ENCODE assay signal across 8 cellular contexts in genomic region chr13:32426981-32427851, GRCh38. TPM values are rescaled to one million over a fixed set of nuclear protein-coding genes. Genes with fewer than 3 reads are reported as not detected.
DNase-seq lines count a peak whose midpoint lies in the region; ATAC-seq, FAIRE-seq and TF ChIP-seq lines count a peak whose summit lies in the region.

No MANE protein-coding gene starts in this region.

- peak overlapping the region; percentile 89 to 99 (median 96) for H3K4me3 Mint-ChIP-seq in CD4-positive, alpha-beta memory T cell

- peak overlapping the region; percentile 92 to 99 (median 98) for H3K27ac Mint-ChIP-seq in CD4-positive, alpha-beta memory T cell

- POLR2A ChIA-PET in CD4-positive, alpha-beta memory T cell (lab: Charles Lee; ENCODE audit: partially characterized antibody) = interaction anchor here (0.7 to 4.9 kb wide), 12 partner anchors 13 to 1116 kb away, joined by 3 to 82 read pairs (median 4); partner anchors contain the start of genes BRCA2, N4BP2L2, PDS5B and ZAR1L

- H3K4me1 Mint-ChIP-seq in CD4-positive, alpha-beta memory T cell = peaks cover 30 to 58% (median 41%) of the 10 kb centered on the region in 4 donors

- intact Hi-C loops in CD4-positive, alpha-beta memory T cell (cut with micrococcal nuclease) = loop anchor here (1.0 to 2.0 kb wide), 3 partner anchors 14 to 159 kb away; partner anchors contain the start of genes N4BP2L2 and PDS5B

- no peaks in the 10 kb centered on the region for H3K9me3 ChIP-seq in CD4-positive, alpha-beta memory T cell (ENCODE audit: control insufficient read depth in 1 of 2, low read length in 2 of 2)
- H3K9me3 ChIP-seq in small intestine (ENCODE audit: control insufficient read depth, low read depth) = no peaks in the 10 kb centered on the region

- TF ChIP-seq CTCF in astrocyte of the spinal cord (IDR thresholded peaks at IDR 0.05; ENCODE audit: low read depth, low read length) = no peak

- H3K9me3 Mint-ChIP-seq in CD4-positive, alpha-beta memory T cell = no peaks in the 10 kb centered on the region

- H3K27me3 Mint-ChIP-seq in CD4-positive, alpha-beta memory T cell = no peaks in the 10 kb centered on the region

- peak; percentile 54 to 74 (median 64) for DNase-seq in CD4-positive, alpha-beta memory T cell
- DNase-seq in T-helper 9 cell = peak; percentile 45
- peak; percentile 23 for DNase-seq in astrocyte of the spinal cord (ENCODE audit: low read depth, low spot score)
- peak; percentile 71 for DNase-seq in iPS-NIHi11 (ENCODE audit: low spot score)
- peak; percentile 45 for DNase-seq in small intestine
- DNase-seq in A172 (ENCODE audit: low spot score) = no peak

- ATAC-seq in GM19395 (IDR thresholded peaks at IDR 0.05; ENCODE audit: unreplicated experiment) (peak; percentile 16), HG03565 (IDR thresholded peaks at IDR 0.05; ENCODE audit: unreplicated experiment) (peak; percentile 4)

- no peak for FAIRE-seq in small intestine (lab: Jason Lieb, UNC)

- peaks cover 48% of the 10 kb centered on the region for H3K4me1 ChIP-seq in CD4-positive, alpha-beta memory T cell (ENCODE audit: insufficient read depth, low read length)
- peaks cover 5 to 8% of the 10 kb centered on the region in 2 donors for H3K4me1 ChIP-seq in small intestine (ENCODE audit: control insufficient read depth in 2 of 2, insufficient read depth in 1 of 2, low read depth in 1 of 2, low read length in 1 of 2)

- no peaks in the 10 kb centered on the region for H3K27me3 ChIP-seq in CD4-positive, alpha-beta memory T cell (ENCODE audit: insufficient read depth, low read length)
- no peaks in the 10 kb centered on the region for H3K27me3 ChIP-seq in small intestine (ENCODE audit: control insufficient read depth in 2 of 2, insufficient read depth in 2 of 2, low read length in 2 of 2)

- CTCF ChIA-PET in CD4-positive, alpha-beta memory T cell (lab: Charles Lee; ENCODE audit: partially characterized antibody) = interaction anchor here (1.4 to 2.7 kb wide), 2 partner anchors 12 to 112 kb away, joined by 3 to 8 read pairs; partner anchors contain the start of genes BRCA2 and ZAR1L

- WGBS in small intestine, 3 donors = 1% methylated on average over 64 to 90 of the region's 90 CpGs

- peak overlapping the region; percentile 77 to 85 for H3K4me3 ChIP-seq in CD4-positive, alpha-beta memory T cell (ENCODE audit: low read length in 2 of 2)
- peak overlapping the region; percentile 56 for H3K4me3 ChIP-seq in astrocyte of the spinal cord (ENCODE audit: low read depth, low read length)
- H3K4me3 ChIP-seq in small intestine (ENCODE audit: low read depth in 1 of 2, low read length in 2 of 2) = peak overlapping the region; percentile 95 to 98

- H3K36me3 Mint-ChIP-seq in CD4-positive, alpha-beta memory T cell = peaks cover 12 to 38% of the 10 kb centered on the region in 2 donors

- no peaks in the 10 kb centered on the region for H3K36me3 ChIP-seq in CD4-positive, alpha-beta memory T cell (ENCODE audit: insufficient read depth, low read length)
- no peaks in the 10 kb centered on the region for H3K36me3 ChIP-seq in small intestine (ENCODE audit: control insufficient read depth in 2 of 2, insufficient read depth in 2 of 2, low read length in 2 of 2)

- in situ Hi-C loops in astrocyte of the spinal cord (cut with HindIII; ENCODE audit: low sequenced_read_pairs) = no loop called here

- H3K27ac ChIP-seq in CD4-positive, alpha-beta memory T cell (ENCODE audit: low read depth, low read length) = peak overlapping the region; percentile 84
- peak overlapping the region; percentile 90 to 96 for H3K27ac ChIP-seq in small intestine (ENCODE audit: low read depth in 1 of 2, low read length in 1 of 2)

RNA-seq across cellular contexts. Expression of gene N4BP2L1, which starts 0.7 kb away (rescaled TPM):
- total RNA-seq in CD4-positive, alpha-beta memory T cell = 10 to 100 TPM; 51.6 to 51.9 TPM
- 10 to 100 TPM; 43.3 to 80.1 TPM for polyA plus RNA-seq in CD4-positive, alpha-beta memory T cell
- 10 to 100 TPM; 14.4 to 20.6 (median 20.3) TPM for polyA plus RNA-seq in small intestine
- total RNA-seq in A172 (2014; rRNA removed; shearing (Covaris generic)) = 1.5 and 2.2 TPM in 2 replicates

Comparison
In these comparisons a context has a peak if more than half of its experiments do, and no peak if none do; other contexts are left out.
1. RNA of gene N4BP2L1, which starts 0.7 kb away (total RNA-seq): 51.6 to 51.9 TPM in CD4-positive, alpha-beta memory T cell; 1.5 to 2.2 TPM in A172; every median in the first group is over 10 times any median in the second.
2. Peak in every context shown above with its lines, with median percentiles within 50 percentile points of each other: H3K4me3 ChIP-seq.